17 cellular contexts compared by ENCODE assay signal in the genomic region with DNA sequence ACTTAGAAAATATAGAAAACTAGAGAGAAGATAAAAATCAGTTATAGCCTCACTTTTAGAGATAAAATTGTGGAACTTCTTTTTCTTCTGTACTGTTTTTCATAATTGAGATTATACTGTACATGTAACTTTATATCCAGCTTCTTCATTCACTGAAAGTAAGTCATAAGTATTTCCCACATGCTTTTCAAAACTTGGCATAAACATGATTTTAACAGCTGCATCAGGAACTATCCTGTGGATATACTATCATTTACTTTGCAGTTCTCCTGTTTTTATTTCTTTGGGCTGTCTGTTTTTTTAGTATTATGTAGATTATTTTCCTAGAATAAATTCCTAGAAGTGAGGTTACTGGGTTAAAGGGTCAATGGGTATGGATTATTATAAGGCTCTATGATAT.
"Had no signal": no experiment of that assay in that cellular context is flagged by ENCODE, and none has a peak within 500 bp of the region (broad histone marks: within the 10 kb centered on the region; RNA-seq: fewer than 3 reads in every experiment).

No MANE protein-coding gene starts in this region.

- H3K27ac ChIP-seq: foreskin keratinocyte, ovary, SK-N-MC had no signal

- H3K4me3 Mint-ChIP-seq: memory B cell, neural crest cell, T-cell had no signal

- ATAC-seq: foreskin keratinocyte, left ventricle myocardium superior, T-cell had no signal

- H3K36me3 ChIP-seq: ovary had no signal

- H3K4me3 ChIP-seq: ovary, SK-N-MC had no signal

- H3K27me3 ChIP-seq: foreskin keratinocyte, ovary had no signal

- H3K27me3 Mint-ChIP-seq: memory B cell, T-cell had no signal

- H3K9me3 ChIP-seq: ovary had no signal

- DNase-seq: activated CD4-positive, CD25-positive, alpha-beta regulatory T cell treated with anti-CD3 and anti-CD28 coated beads, Interleukin-2, amount 50 U/mL, for 72 hours; activated naive CD4-positive, alpha-beta T cell treated with anti-CD3 and anti-CD28 coated beads, Interleukin-2, amount 50 U/mL, for 16 hours; effector CD8-positive, alpha-beta T cell; foreskin keratinocyte; kidney glomerular epithelial cell; left ventricle myocardium superior; ovary; stimulated activated CD4-positive, alpha-beta T cell treated with anti-CD3 and anti-CD28 coated beads, Interleukin-2, amount 100 ng/mL, for 48 hours; stimulated activated naive CD4-positive, alpha-beta T cell; substantia nigra; T-cell; T1000 had no signal

- FAIRE-seq: endothelial cell of umbilical vein had no signal

- H3K27ac Mint-ChIP-seq: activated T-helper 2 cell treated with anti-CD3 and anti-CD28 coated beads, Interferon-gamma antibody, Interleukin-2, Interleukin-4, amounts not matched to agents 10 μg/mL and 5 μg/mL and 100 μg/mL, durations not matched to agents 14 hours and 24 hours and 36 hours; memory B cell; T-cell had no signal
